8 cellular contexts compared by ENCODE assay signal in the genomic region with DNA sequence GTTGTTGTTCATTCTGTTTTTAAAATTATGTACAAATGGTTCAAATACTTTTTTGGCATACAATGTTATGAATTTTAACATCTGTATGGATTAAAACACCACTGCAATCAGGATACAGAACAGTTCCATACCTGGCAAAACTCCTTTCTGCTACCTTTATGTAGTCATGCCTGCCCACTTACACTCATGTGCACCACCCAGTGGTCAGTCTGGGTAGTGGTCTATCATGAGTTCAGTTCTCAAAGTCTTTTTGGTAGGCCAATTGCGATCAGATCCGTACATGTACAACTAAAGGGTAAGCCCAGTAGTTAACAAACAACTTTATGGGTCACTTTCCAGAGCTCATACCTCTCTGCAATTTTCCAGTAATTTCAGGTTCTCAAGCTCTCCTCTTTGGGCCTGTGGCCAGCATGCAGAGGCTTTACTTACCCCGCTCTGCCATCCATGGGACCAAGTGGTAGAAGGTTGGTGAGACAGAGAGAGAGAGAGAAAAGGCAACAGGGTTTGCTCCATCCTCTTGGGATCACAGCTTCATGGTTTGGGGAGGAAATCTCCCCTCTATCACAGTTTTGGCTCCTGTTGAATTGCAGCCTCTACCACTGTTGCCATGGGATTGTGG.
DNase-seq lines count a peak whose midpoint lies in the region; ATAC-seq and TF ChIP-seq lines count a peak whose summit lies in the region.

No MANE protein-coding gene starts in this region.

- H3K4me2 ChIP-seq in H9 (ENCODE audit: insufficient read depth, insufficient read length, low read length): no peak overlapping the region

- TF ChIP-seq CTCF in H9 (conservative IDR thresholded peaks at IDR 0.05): peak; percentile 83

- H4K5ac ChIP-seq in H9 (ENCODE audit: insufficient read length, low read depth, low read length): no peak overlapping the region

- H3K4ac ChIP-seq in H9 (ENCODE audit: low read depth, low read length): no peak overlapping the region

- no peak overlapping the region for H3K18ac ChIP-seq in H9 (ENCODE audit: insufficient read length, low read depth, low read length)

- H3K4me3 Mint-ChIP-seq in H9 (no peak overlapping the region), memory B cell (no peak overlapping the region)
- H3K4me3 Mint-ChIP-seq in activated CD4-positive, alpha-beta T cell treated with anti-CD3 and anti-CD28 coated beads, Interleukin-2, amount 10 ng/mL, durations not matched to agents 24 days and 14 days: no peak overlapping the region

- H4K91ac ChIP-seq in H9 (ENCODE audit: insufficient read length, low read depth, low read length): no peak overlapping the region

- H3K4me1 Mint-ChIP-seq in H9 (peaks cover 6 to 7% of the 10 kb centered on the region in 2 experiments), memory B cell (no peaks in the 10 kb centered on the region)
- no peaks in the 10 kb centered on the region for H3K4me1 Mint-ChIP-seq in activated CD4-positive, alpha-beta T cell treated with anti-CD3 and anti-CD28 coated beads, Interleukin-2, amount 10 ng/mL, durations not matched to agents 24 days and 14 days

- intact Hi-C loops in activated CD4-positive, alpha-beta T cell treated with anti-CD3 and anti-CD28 coated beads, Interleukin-2, amount 10 ng/mL, durations not matched to agents 24 days and 14 days (cut with micrococcal nuclease): loop anchor here (5.0 kb wide), 1 partner anchor 393 kb away; no protein-coding TSS in a partner anchor

- no peaks in the 10 kb centered on the region for H3K9me3 ChIP-seq in H9 (ENCODE audit: control insufficient read depth, low read depth, low read length)

- H3K79me2 ChIP-seq in H9 (ENCODE audit: insufficient read depth, low read length): no peaks in the 10 kb centered on the region

- peak; percentile 62 for ATAC-seq in memory B cell (ENCODE audit: low read depth)

- no peak overlapping the region for H2BK12ac ChIP-seq in H9 (ENCODE audit: insufficient read length, low read depth, low read length)

- no peak overlapping the region for H3K23ac ChIP-seq in H9 (ENCODE audit: insufficient read length, low read depth, low read length)

- H3K9ac ChIP-seq in H9 (ENCODE audit: extremely low read depth, insufficient read length, low read length): no peak overlapping the region

- no peak overlapping the region for H3K14ac ChIP-seq in H9 (ENCODE audit: insufficient read depth, low read length)

- no peaks in the 10 kb centered on the region for H4K20me1 ChIP-seq in H9 (ENCODE audit: control insufficient read depth, insufficient read depth, insufficient read length)

- H3K36me3 Mint-ChIP-seq in H9 (ENCODE audit: insufficient read depth in 1 of 3, low read depth in 3 of 3): no peaks in the 10 kb centered on the region
- H3K36me3 Mint-ChIP-seq in activated CD4-positive, alpha-beta T cell treated with anti-CD3 and anti-CD28 coated beads, Interleukin-2, amount 10 ng/mL, durations not matched to agents 24 days and 14 days (ENCODE audit: low read depth): no peaks in the 10 kb centered on the region
- H3K36me3 Mint-ChIP-seq in memory B cell: no peaks in the 10 kb centered on the region

- no peaks in the 10 kb centered on the region for H3K27me3 Mint-ChIP-seq in H9 (ENCODE audit: low read depth)
- H3K27me3 Mint-ChIP-seq in activated CD4-positive, alpha-beta T cell treated with anti-CD3 and anti-CD28 coated beads, Interleukin-2, amount 10 ng/mL, durations not matched to agents 24 days and 14 days: peaks cover 41% of the 10 kb centered on the region
- peaks cover 8% of the 10 kb centered on the region for H3K27me3 Mint-ChIP-seq in memory B cell

- H2AFZ ChIP-seq in H9 (ENCODE audit: low read length): no peak overlapping the region

- no peak overlapping the region for H2BK20ac ChIP-seq in H9 (ENCODE audit: low read depth, low read length, poor library complexity, severe bottlenecking)

- H2BK120ac ChIP-seq in H9 (ENCODE audit: low read depth, low read length, poor library complexity, severe bottlenecking): no peak overlapping the region

- H2AK5ac ChIP-seq in H9 (ENCODE audit: insufficient read length, low read length): no peak overlapping the region

- H3K27ac ChIP-seq in H9 (ENCODE audit: insufficient read length, low read depth, low read length): no peak overlapping the region

- no peaks in the 10 kb centered on the region; the same call in 1 of the 2 replicates for H3K4me1 ChIP-seq in H9 (ENCODE audit: insufficient read depth, low read length)

- H3K9me3 Mint-ChIP-seq in H9 (no peaks in the 10 kb centered on the region; a peak in 3 of 5 replicates), memory B cell (no peaks in the 10 kb centered on the region)
- H3K9me3 Mint-ChIP-seq in activated CD4-positive, alpha-beta T cell treated with anti-CD3 and anti-CD28 coated beads, Interleukin-2, amount 10 ng/mL, durations not matched to agents 24 days and 14 days: no peaks in the 10 kb centered on the region

- H3K27ac Mint-ChIP-seq in H9 (no peak overlapping the region), memory B cell (no peak overlapping the region)
- no peak overlapping the region for H3K27ac Mint-ChIP-seq in activated CD4-positive, alpha-beta T cell treated with anti-CD3 and anti-CD28 coated beads, Interleukin-2, amount 10 ng/mL, durations not matched to agents 24 days and 14 days

- H3T11ph ChIP-seq in H9 (ENCODE audit: low read length): no peak overlapping the region

- no peak overlapping the region for H3K56ac ChIP-seq in H9 (ENCODE audit: insufficient read length, low read depth, low read length)

- H2BK15ac ChIP-seq in H9 (ENCODE audit: low read depth, low read length): no peak overlapping the region

- no peaks in the 10 kb centered on the region for H3K23me2 ChIP-seq in H9 (ENCODE audit: insufficient read length, low read depth, low read length, poor library complexity, severe bottlenecking)

- WGBS in H9 (ENCODE audit: extremely low coverage, insufficient read length, low lambda C conversion rate): no CpG with 5 or more reads among the region's 3 CpGs

- no peaks in the 10 kb centered on the region for H3K27me3 ChIP-seq in H9 (ENCODE audit: insufficient read depth, low read length)

- H3K79me1 ChIP-seq in H9 (ENCODE audit: insufficient read depth, low read depth, low read length, poor library complexity, severe bottlenecking): no peaks in the 10 kb centered on the region

- H4K8ac ChIP-seq in H9 (replicated peaks; ENCODE audit: insufficient read length, low read depth, low read length): no peak overlapping the region

- no peak overlapping the region for H2BK5ac ChIP-seq in H9 (ENCODE audit: insufficient read length, low read length)

- DNase-seq in NCI-H1417 (lab: John Stamatoyannopoulos, UW) (peak; percentile 17 to 62 (median 50)), NCI-H1417 treated with DMSO at 0.1 percent for 48 hours (lab: John Stamatoyannopoulos, UW) (no peak), H9 (peak; percentile 64), NCI-H1048 (lab: John Stamatoyannopoulos, UW) (peak; percentile 13), dermis blood vessel endothelial cell (peak; percentile 81), memory B cell (ENCODE audit: low spot score in 2 of 2) (peak; percentile 52 to 61)
- peak; percentile 89 for DNase-seq in activated CD4-positive, alpha-beta T cell treated with anti-CD3 and anti-CD28 coated beads, Interleukin-2, amount 10 ng/mL, durations not matched to agents 24 days and 14 days
- peak; percentile 20 to 26 for DNase-seq in stimulated activated CD8-positive, alpha-beta memory T cell treated with anti-CD3 and anti-CD28 coated beads, Interleukin-7, amount 100 ng/mL, for 1 hour (ENCODE audit: low read depth in 2 of 2)
